In the genomic region with DNA sequence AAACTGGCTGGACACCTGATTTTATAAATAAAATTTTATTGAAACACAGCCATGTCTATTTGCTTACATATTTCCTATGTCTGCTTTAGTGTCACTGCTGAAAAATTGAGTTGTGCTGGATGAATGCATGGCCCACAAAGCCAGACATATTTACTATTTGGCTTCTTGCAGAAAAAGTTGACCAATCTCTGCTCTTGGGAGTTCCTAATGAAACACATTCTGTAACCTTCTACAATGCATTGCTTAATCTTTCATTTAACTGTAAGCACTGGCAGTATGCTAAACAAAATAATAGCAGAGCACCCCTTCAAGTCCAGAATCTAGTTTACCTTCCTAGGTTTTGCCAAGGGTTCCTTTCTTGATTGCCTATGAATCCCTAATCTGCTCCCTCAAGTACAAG, we compare ENCODE assay signal across 35 cellular contexts. TPM values are rescaled to one million over a fixed set of nuclear protein-coding genes. Genes with fewer than 3 reads are reported as not detected.
"Had no signal": no experiment of that assay in that cellular context is flagged by ENCODE, and none has a peak within 500 bp of the region (broad histone marks: within the 10 kb centered on the region; RNA-seq: fewer than 3 reads in every experiment).

No MANE protein-coding gene starts in this region.

- DNase-seq: colonic mucosa; effector CD8-positive, alpha-beta T cell; endodermal cell; foreskin keratinocyte; heart right ventricle; hypothalamus; immature natural killer cell; islet precursor cell; kidney glomerular epithelial cell; left colon; left ventricle myocardium inferior; lower lobe of right lung; naive thymus-derived CD8-positive, alpha-beta T cell; nephron progenitor cell; nucleus accumbens; small intestine; stimulated activated CD4-positive, alpha-beta T cell treated with anti-CD3 and anti-CD28 coated beads, Interleukin-12 subunit alpha, Interleukin-12 subunit beta, amount 100 ng/mL, for 4 hours; stimulated activated CD4-positive, alpha-beta T cell treated with anti-CD3 and anti-CD28 coated beads, Interleukin-1b, Interleukin-23, amount 100 ng/mL, for 48 hours; stimulated activated CD4-positive, alpha-beta T cell treated with anti-CD3 and anti-CD28 coated beads, Interleukin-4, amount 100 ng/mL, for 1 hour; stimulated activated CD8-positive, alpha-beta memory T cell treated with anti-CD3 and anti-CD28 coated beads, Interleukin-4, amount 100 ng/mL, for 48 hours; stimulated activated naive CD4-positive, alpha-beta T cell; stimulated activated naive CD8-positive, alpha-beta T cell treated with anti-CD3 and anti-CD28 coated beads, Interleukin-15, amount 100 ng/mL, for 72 hours; transverse colon; upper lobe of right lung; uterus had no signal

- H3K27me3 ChIP-seq: colonic mucosa, foreskin keratinocyte, gastroesophageal sphincter, heart right ventricle, right atrium auricular region, suprapubic skin, transverse colon, upper lobe of right lung, uterus had no signal

- H3K27ac ChIP-seq: colonic mucosa, epithelial cell of prostate, foreskin keratinocyte, gastroesophageal sphincter, heart right ventricle, left ventricle myocardium inferior, lower lobe of right lung, prostate gland, right atrium auricular region, suprapubic skin, transverse colon, upper lobe of right lung, uterus had no signal

- H3K4me3 ChIP-seq: colonic mucosa, gastroesophageal sphincter, heart right ventricle, left ventricle myocardium inferior, lower lobe of right lung, prostate gland, right atrium auricular region, suprapubic skin, transverse colon, upper lobe of right lung, uterus had no signal

- H3K4me1 ChIP-seq: colonic mucosa, foreskin keratinocyte, gastroesophageal sphincter, heart right ventricle, left ventricle myocardium inferior, lower lobe of right lung, prostate gland, right atrium auricular region, suprapubic skin, transverse colon, upper lobe of right lung, uterus had no signal

- H3K36me3 ChIP-seq: colonic mucosa, gastroesophageal sphincter, heart right ventricle, left ventricle myocardium inferior, lower lobe of right lung, prostate gland, right atrium auricular region, suprapubic skin, transverse colon, upper lobe of right lung, uterus had no signal

- H3K9me3 ChIP-seq: colonic mucosa, prostate gland, uterus had no signal

- ATAC-seq: esophagus mucosa; foreskin keratinocyte; gastroesophageal sphincter; heart right ventricle; left colon; lower lobe of right lung; naive thymus-derived CD8-positive, alpha-beta T cell; stimulated activated naive CD8-positive, alpha-beta T cell treated with anti-CD3 and anti-CD28 coated beads, Interleukin-15, amount 100 ng/mL, for 72 hours; upper lobe of right lung had no signal

RNA-seq across cellular contexts. Expression of a gene that starts 17.7 kb away (rescaled TPM):
- total RNA-seq: cerebellum; colonic mucosa; endodermal cell; gastroesophageal sphincter; heart right ventricle; left ventricle myocardium inferior; lower lobe of right lung; mesenteric fat pad; naive thymus-derived CD8-positive, alpha-beta T cell; osteocyte; transverse colon; uterus had no signal
- polyA plus RNA-seq: heart right ventricle; immature natural killer cell; naive thymus-derived CD8-positive, alpha-beta T cell; small intestine had no signal

RNA-seq across cellular contexts. Expression of a gene that starts 54.8 kb away (rescaled TPM):
- total RNA-seq: cerebellum; colonic mucosa; endodermal cell; foreskin keratinocyte; gastroesophageal sphincter; heart right ventricle; left colon; left ventricle myocardium inferior; mesenteric fat pad; myocyte; naive thymus-derived CD8-positive, alpha-beta T cell; osteocyte; right atrium auricular region; transverse colon; upper lobe of right lung; uterus had no signal
- polyA plus RNA-seq: foreskin keratinocyte; heart right ventricle; immature natural killer cell; naive thymus-derived CD8-positive, alpha-beta T cell; small intestine had no signal
